ENCODE assay signal across 12 cellular contexts in the genomic region with DNA sequence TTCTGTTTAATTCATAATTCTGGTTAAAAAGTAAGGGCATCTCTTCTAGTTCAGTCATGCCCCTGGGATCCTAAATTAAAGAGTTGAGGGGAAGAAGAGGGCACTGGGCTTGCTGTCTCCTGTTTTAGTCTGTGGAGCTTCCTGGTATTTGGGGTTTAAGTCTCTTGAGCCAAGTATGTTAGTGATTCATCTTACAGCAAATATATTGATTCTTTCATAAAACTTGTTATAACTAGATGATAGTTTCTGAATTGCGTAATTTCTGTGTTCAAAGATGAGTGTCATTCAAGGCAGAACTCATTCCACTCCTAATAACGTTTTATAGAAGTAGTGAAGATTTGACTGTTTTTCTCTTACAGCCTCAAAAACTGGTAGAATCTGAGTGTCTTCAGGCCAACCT. TPM values are rescaled to one million over a fixed set of nuclear protein-coding genes. Genes with fewer than 3 reads are reported as not detected.
DNase-seq lines count a peak whose midpoint lies in the region; ATAC-seq and TF ChIP-seq lines count a peak whose summit lies in the region.
"Had no signal": no experiment of that assay in that cellular context is flagged by ENCODE, and none has a peak within 500 bp of the region (broad histone marks: within the 10 kb centered on the region; RNA-seq: fewer than 3 reads in every experiment).

No MANE protein-coding gene starts in this region.

- H3F3A ChIP-seq in SK-N-SH (replicated peaks; ENCODE audit: insufficient read depth): peaks cover 30% of the 10 kb centered on the region

- no peaks in the 10 kb centered on the region for H3K9me2 ChIP-seq in SK-N-SH

- H2AFZ ChIP-seq in SK-N-SH (ENCODE audit: low read depth): no peak overlapping the region
- no peak overlapping the region for H2AFZ ChIP-seq in OCI-LY3 (ENCODE audit: low read depth, low read length)
- H2AFZ ChIP-seq in neuron (ENCODE audit: low read depth, low read length): no peak overlapping the region

- peaks cover 3% of the 10 kb centered on the region; the same call in 1 of the 2 replicates for H4K20me1 ChIP-seq in SK-N-SH (ENCODE audit: insufficient read depth)
- peaks cover 3% of the 10 kb centered on the region; the same call in 1 of the 2 replicates for H4K20me1 ChIP-seq in OCI-LY3 (ENCODE audit: insufficient read depth, low read length)

- peaks cover 71% of the 10 kb centered on the region for H3K4me1 Mint-ChIP-seq in central memory CD8-positive, alpha-beta T cell

- TF ChIP-seq RAD21 in SK-N-SH (IDR thresholded peaks at IDR 0.05; ENCODE audit: low read length): no peak

- peak overlapping the region; percentile 69 for H3K27ac Mint-ChIP-seq in central memory CD8-positive, alpha-beta T cell (ENCODE audit: low read depth)

- H3K4me3 ChIP-seq in SK-N-SH (ENCODE audit: low read depth in 2 of 2, low read length in 1 of 2) (no peak overlapping the region; a peak in 1 of 4 replicates), OCI-LY3 (ENCODE audit: low read length) (no peak overlapping the region), neuron (ENCODE audit: low read length) (peak overlapping the region; percentile 64)

- peaks cover 38% of the 10 kb centered on the region for H3K36me3 Mint-ChIP-seq in central memory CD8-positive, alpha-beta T cell (ENCODE audit: insufficient read depth)

- peak overlapping the region; percentile 6 to 90; a peak in 2 of 4 replicates for H3K27ac ChIP-seq in SK-N-SH (ENCODE audit: low read depth in 2 of 2, low read length in 1 of 2)
- no peak overlapping the region for H3K27ac ChIP-seq in OCI-LY3 (ENCODE audit: low read length)

- H3K79me2 ChIP-seq in SK-N-SH (ENCODE audit: insufficient read depth) (peaks cover 76% of the 10 kb centered on the region), OCI-LY3 (ENCODE audit: low read length) (peaks cover 49% of the 10 kb centered on the region)

- H3K4me1 ChIP-seq in SK-N-SH (ENCODE audit: control insufficient read depth in 1 of 2, insufficient read depth in 2 of 2, low read depth in 1 of 2, low read length in 1 of 2) (peaks cover 9 to 14% of the 10 kb centered on the region in 2 experiments; a peak in 2 of 4 replicates), OCI-LY3 (ENCODE audit: low read length) (peaks cover 8% of the 10 kb centered on the region), neuron (ENCODE audit: insufficient read depth, low read length) (peaks cover 28% of the 10 kb centered on the region)

- H3K27me3 ChIP-seq in SK-N-SH (ENCODE audit: insufficient read depth): no peaks in the 10 kb centered on the region
- no peaks in the 10 kb centered on the region for H3K27me3 ChIP-seq in OCI-LY3 (ENCODE audit: low read depth, low read length)
- no peaks in the 10 kb centered on the region for H3K27me3 ChIP-seq in neuron (ENCODE audit: insufficient read depth, low read length)

- CTCF ChIA-PET in SK-N-SH (lab: Yijun Ruan, JAX): interaction anchor here (1.6 to 2.0 kb wide), 2 partner anchors 9 to 24 kb away, joined by 4 read pairs; partner anchors contain the start of genes C17orf100 and MED31

- POLR2A ChIA-PET in SK-N-SH (lab: Yijun Ruan, JAX): interaction anchor here (0.8 kb wide), 1 partner anchor 390 kb away, joined by 3 read pairs; no protein-coding TSS in a partner anchor

- DNase-seq in SK-N-SH: no peak
- no peak for DNase-seq in central memory CD8-positive, alpha-beta T cell (ENCODE audit: low spot score in 2 of 2)
- DNase-seq in amniotic stem cell (lab: John Stamatoyannopoulos, UW): no peak
- no peak for DNase-seq in NCI-H748 (lab: John Stamatoyannopoulos, UW; ENCODE audit: unreplicated experiment)
- DNase-seq in NCI-H69 (lab: John Stamatoyannopoulos, UW): no peak
- DNase-seq: dermis blood vessel endothelial cell, GDM1, NCI-H1048, NCI-H774 had no signal

- H3K9me3 Mint-ChIP-seq in central memory CD8-positive, alpha-beta T cell: no peaks in the 10 kb centered on the region

- H3K9me3 ChIP-seq in SK-N-SH: no peaks in the 10 kb centered on the region
- no peaks in the 10 kb centered on the region for H3K9me3 ChIP-seq in OCI-LY3 (ENCODE audit: insufficient read depth, low read length)
- H3K9me3 ChIP-seq in neuron (ENCODE audit: low read length): no peaks in the 10 kb centered on the region

- peak overlapping the region; percentile 87 for H3K4me2 ChIP-seq in SK-N-SH
- 0 out of 2 replicates have a peak overlapping the region, but pooled peaks have one; percentile 77 for H3K4me2 ChIP-seq in OCI-LY3 (ENCODE audit: low read length)

- no peak overlapping the region for H3K4me3 Mint-ChIP-seq in central memory CD8-positive, alpha-beta T cell

- H3K27me3 Mint-ChIP-seq in central memory CD8-positive, alpha-beta T cell: no peaks in the 10 kb centered on the region

- H3K9ac ChIP-seq in SK-N-SH (0 out of 2 replicates have a peak overlapping the region, but pooled peaks have one; percentile 87), OCI-LY3 (ENCODE audit: low read length) (no peak overlapping the region)

- peaks cover 48% of the 10 kb centered on the region in 2 experiments for H3K36me3 ChIP-seq in SK-N-SH (replicated peaks in 1 of 2; ENCODE audit: control insufficient read depth in 1 of 2, insufficient read depth in 2 of 2, low read length in 1 of 2)
- H3K36me3 ChIP-seq in OCI-LY3 (replicated peaks; ENCODE audit: low read depth, low read length): peaks cover 26% of the 10 kb centered on the region
- H3K36me3 ChIP-seq in neuron (ENCODE audit: insufficient read depth, low read length): peaks cover 37% of the 10 kb centered on the region

- TF ChIP-seq EP300 in SK-N-SH (IDR thresholded peaks at IDR 0.05; ENCODE audit: borderline replicate concordance in 1 of 2, low read depth in 1 of 2, low read length in 1 of 2): no peak

- ATAC-seq in SK-N-SH treated with all-trans-retinoic acid at 6 μM for 48 hours: no peak
- no peak for ATAC-seq in central memory CD8-positive, alpha-beta T cell (replicated peaks; ENCODE audit: extremely low read depth, poor library complexity, severe bottlenecking)

- no peak for TF ChIP-seq CTCF in SK-N-SH (IDR thresholded peaks at IDR 0.05)
- TF ChIP-seq CTCF in OCI-LY3 (IDR thresholded peaks at IDR 0.05; ENCODE audit: low read depth, low read length): no peak

- WGBS in SK-N-SH (ENCODE audit: low lambda C conversion rate): 74% methylated on average over 2 of the region's 2 CpGs

TF ChIP-seq in SK-N-SH, 30 proteins besides CTCF, POLR2A, EP300 and RAD21 (continues in another document):
- no peak for TF ChIP-seq YY1 (IDR thresholded peaks at IDR 0.05; ENCODE audit: low read depth)
- TF ChIP-seq FOXJ3 (CRISPR knock-in tag; IDR thresholded peaks at IDR 0.05): no peak
- TF ChIP-seq MEF2A (IDR thresholded peaks at IDR 0.05; ENCODE audit: borderline replicate concordance, low read depth): no peak

TF ChIP-seq in SK-N-SH treated with all-trans-retinoic acid at 6 μM for 48 hours, 23 proteins besides CTCF, POLR2A, EP300 and RAD21 (continues in another document):
- TF ChIP-seq TCF4 (CRISPR knock-in tag; IDR thresholded peaks at IDR 0.05; ENCODE audit: borderline replicate concordance) (no peak), ZFP3 (CRISPR knock-in tag; IDR thresholded peaks at IDR 0.05) (no peak), TOX (CRISPR knock-in tag; IDR thresholded peaks at IDR 0.05; ENCODE audit: borderline replicate concordance) (no peak), GLIS3 (CRISPR knock-in tag; IDR thresholded peaks at IDR 0.05) (no peak), ZNF70 (CRISPR knock-in tag; IDR thresholded peaks at IDR 0.05) (no peak), ZNF565 (CRISPR knock-in tag; conservative IDR thresholded peaks at IDR 0.05; ENCODE audit: low read depth) (no peak), PATZ1 (CRISPR knock-in tag; IDR thresholded peaks at IDR 0.05; ENCODE audit: borderline replicate concordance) (no peak), ESRRG (CRISPR knock-in tag; IDR thresholded peaks at IDR 0.05) (no peak), PPARA (CRISPR knock-in tag; IDR thresholded peaks at IDR 0.05; ENCODE audit: borderline replicate concordance) (no peak), ZNF8 (CRISPR knock-in tag; IDR thresholded peaks at IDR 0.05) (no peak), ZC3H10 (CRISPR knock-in tag; IDR thresholded peaks at IDR 0.05) (no peak), ARNTL (CRISPR knock-in tag; IDR thresholded peaks at IDR 0.05; ENCODE audit: borderline replicate concordance, low read depth) (no peak), CSDC2 (CRISPR knock-in tag; IDR thresholded peaks at IDR 0.05) (no peak), ISL1 (CRISPR knock-in tag; IDR thresholded peaks at IDR 0.05) (no peak)

RNA-seq across cellular contexts. Expression of gene TXNDC17, which starts 1.7 kb away (rescaled TPM):
- 644 and 650 TPM in 2 replicates for polyA plus RNA-seq in SK-N-SH (2012; rRNA removed)
- 628 and 667 TPM in 2 replicates for polyA plus RNA-seq in SK-N-SH (2012; cell fraction: cytosol; rRNA removed)
- polyA plus RNA-seq in SK-N-SH (2012; cell fraction: nucleus; rRNA removed): 179 and 256 TPM in 2 replicates

RNA-seq across cellular contexts. Expression of gene KIAA0753, which starts 2.1 kb away (rescaled TPM):
- 7.2 and 10.3 TPM in 2 replicates for polyA plus RNA-seq in SK-N-SH (2012; rRNA removed)
- 7.4 and 7.5 TPM in 2 replicates for polyA plus RNA-seq in SK-N-SH (2012; cell fraction: cytosol; rRNA removed)
- polyA plus RNA-seq in SK-N-SH (2012; cell fraction: nucleus; rRNA removed): 22.4 and 33.8 TPM in 2 replicates

RNA-seq across cellular contexts. Expression of gene MED31, which starts 8.8 kb away (rescaled TPM):
- 15.1 and 22.0 TPM in 2 replicates for polyA plus RNA-seq in SK-N-SH (2012; rRNA removed)
- polyA plus RNA-seq in SK-N-SH (2012; cell fraction: cytosol; rRNA removed): 20.9 and 27.4 TPM in 2 replicates
- polyA plus RNA-seq in SK-N-SH (2012; cell fraction: nucleus; rRNA removed): 10.3 and 12.4 TPM in 2 replicates

RNA-seq across cellular contexts. Expression of gene C17orf100, which starts 9.0 kb away (rescaled TPM):
- 2.6 and 2.7 TPM in 2 replicates for polyA plus RNA-seq in SK-N-SH (2012; rRNA removed)
- polyA plus RNA-seq in SK-N-SH (2012; cell fraction: cytosol; rRNA removed): 2.8 and 2.9 TPM in 2 replicates
- 1.0 and 1.2 TPM in 2 replicates for polyA plus RNA-seq in SK-N-SH (2012; cell fraction: nucleus; rRNA removed)
